In genomic region chr14:73236752-73237218, GRCh38 we compare ENCODE assay signal across 11 cellular contexts. TPM values are rescaled to one million over a fixed set of nuclear protein-coding genes. Genes with fewer than 3 reads are reported as not detected.
DNase-seq lines count a peak whose midpoint lies in the region; ATAC-seq and TF ChIP-seq lines count a peak whose summit lies in the region.
"Had no signal": no experiment of that assay in that cellular context is flagged by ENCODE, and none has a peak within 500 bp of the region (broad histone marks: within the 10 kb centered on the region; RNA-seq: fewer than 3 reads in every experiment).

No MANE protein-coding gene starts in this region.

- no peaks in the 10 kb centered on the region for H3K9me3 ChIP-seq in iPS-18a (ENCODE audit: control insufficient read depth, low read depth, low read length)
- H3K9me3 ChIP-seq in stomach, result no peaks in the 10 kb centered on the region

- POLR2A ChIA-PET in activated CD4-positive, alpha-beta T cell treated with anti-CD3 and anti-CD28 coated beads, Interleukin-2, amount 10 ng/mL, durations not matched to agents 7 days and 5 days (lab: Charles Lee), result no interaction called here
- POLR2A ChIA-PET in activated CD8-positive, alpha-beta T cell treated with anti-CD3 and anti-CD28 coated beads, Interleukin-2, amount 10 ng/mL, durations not matched to agents 7 days and 5 days (lab: Charles Lee), result no interaction called here

- no peak for TF ChIP-seq CTCF in stomach (IDR thresholded peaks at IDR 0.05)

- no peaks in the 10 kb centered on the region for H3K9me3 Mint-ChIP-seq in activated CD4-positive, alpha-beta T cell treated with anti-CD3 and anti-CD28 coated beads, Interleukin-2, amount 10 ng/mL, durations not matched to agents 7 days and 5 days
- H3K9me3 Mint-ChIP-seq in activated CD8-positive, alpha-beta T cell treated with anti-CD3 and anti-CD28 coated beads, Interleukin-2, amount 10 ng/mL, durations not matched to agents 7 days and 5 days (ENCODE audit: insufficient read depth), result no peaks in the 10 kb centered on the region

- H3K36me3 ChIP-seq in iPS-18a (ENCODE audit: control insufficient read depth, low read depth, low read length) (peaks cover 2% of the 10 kb centered on the region), stomach (no peaks in the 10 kb centered on the region)

- H3K4me1 ChIP-seq in iPS-18a (ENCODE audit: control insufficient read depth, low read depth, low read length) (peaks cover 57% of the 10 kb centered on the region), stomach (peaks cover 29 to 67% (median 53%) of the 10 kb centered on the region in 4 donors)

- peak; percentile 7 for ATAC-seq in activated CD8-positive, alpha-beta T cell treated with anti-CD3 and anti-CD28 coated beads, Interleukin-2, amount 10 ng/mL, durations not matched to agents 7 days and 5 days
- ATAC-seq in HG03025 (IDR thresholded peaks at IDR 0.05; ENCODE audit: low FRiP score, unreplicated experiment), result no peak
- no peak for ATAC-seq in HG03439 (IDR thresholded peaks at IDR 0.05; ENCODE audit: unreplicated experiment)

- H3K36me3 Mint-ChIP-seq in activated CD4-positive, alpha-beta T cell treated with anti-CD3 and anti-CD28 coated beads, Interleukin-2, amount 10 ng/mL, durations not matched to agents 7 days and 5 days (ENCODE audit: low read depth), result peaks cover 2% of the 10 kb centered on the region
- no peaks in the 10 kb centered on the region for H3K36me3 Mint-ChIP-seq in activated CD8-positive, alpha-beta T cell treated with anti-CD3 and anti-CD28 coated beads, Interleukin-2, amount 10 ng/mL, durations not matched to agents 7 days and 5 days (ENCODE audit: low read depth)

- no peak overlapping the region for H3K27ac ChIP-seq in iPS-18a (ENCODE audit: low read length)
- H3K27ac ChIP-seq in stomach, result no peak overlapping the region

- no peak overlapping the region for H3K9ac ChIP-seq in iPS-18a (ENCODE audit: low read length)

- TF ChIP-seq EP300 in stomach (IDR thresholded peaks at IDR 0.05), result no peak

- H3K27me3 ChIP-seq in iPS-18a (ENCODE audit: control insufficient read depth, insufficient read depth, low read length) (peaks cover 49% of the 10 kb centered on the region), stomach (peaks cover 0 to 82% (median 34%) of the 10 kb centered on the region in 3 donors)

- CTCF ChIA-PET in activated CD4-positive, alpha-beta T cell treated with anti-CD3 and anti-CD28 coated beads, Interleukin-2, amount 10 ng/mL, durations not matched to agents 7 days and 5 days (lab: Charles Lee), result interaction anchor here (0.6 kb wide), 2 partner anchors 91 to 551 kb away, joined by 3 read pairs; no protein-coding TSS in a partner anchor
- CTCF ChIA-PET in activated CD8-positive, alpha-beta T cell treated with anti-CD3 and anti-CD28 coated beads, Interleukin-2, amount 10 ng/mL, durations not matched to agents 7 days and 5 days (lab: Charles Lee), result no interaction called here

- intact Hi-C loops in stomach (cut with DNase I; ENCODE audit: low total_unique reads), result no loop called here

- no peak for TF ChIP-seq POLR2A in stomach (IDR thresholded peaks at IDR 0.05)

- peaks cover 12% of the 10 kb centered on the region for H3K4me1 Mint-ChIP-seq in activated CD4-positive, alpha-beta T cell treated with anti-CD3 and anti-CD28 coated beads, Interleukin-2, amount 10 ng/mL, durations not matched to agents 7 days and 5 days
- H3K4me1 Mint-ChIP-seq in activated CD8-positive, alpha-beta T cell treated with anti-CD3 and anti-CD28 coated beads, Interleukin-2, amount 10 ng/mL, durations not matched to agents 7 days and 5 days (ENCODE audit: low read depth), result peaks cover 9% of the 10 kb centered on the region

- no peak overlapping the region for H3K27ac Mint-ChIP-seq in activated CD4-positive, alpha-beta T cell treated with anti-CD3 and anti-CD28 coated beads, Interleukin-2, amount 10 ng/mL, durations not matched to agents 7 days and 5 days
- no peak overlapping the region for H3K27ac Mint-ChIP-seq in activated CD8-positive, alpha-beta T cell treated with anti-CD3 and anti-CD28 coated beads, Interleukin-2, amount 10 ng/mL, durations not matched to agents 7 days and 5 days

- H3K27me3 Mint-ChIP-seq in activated CD4-positive, alpha-beta T cell treated with anti-CD3 and anti-CD28 coated beads, Interleukin-2, amount 10 ng/mL, durations not matched to agents 7 days and 5 days, result peaks cover 79% of the 10 kb centered on the region
- H3K27me3 Mint-ChIP-seq in activated CD8-positive, alpha-beta T cell treated with anti-CD3 and anti-CD28 coated beads, Interleukin-2, amount 10 ng/mL, durations not matched to agents 7 days and 5 days (ENCODE audit: low read depth), result peaks cover 69% of the 10 kb centered on the region

- peak overlapping the region; percentile 52 for H3K4me3 Mint-ChIP-seq in activated CD4-positive, alpha-beta T cell treated with anti-CD3 and anti-CD28 coated beads, Interleukin-2, amount 10 ng/mL, durations not matched to agents 7 days and 5 days
- peak overlapping the region; percentile 40 for H3K4me3 Mint-ChIP-seq in activated CD8-positive, alpha-beta T cell treated with anti-CD3 and anti-CD28 coated beads, Interleukin-2, amount 10 ng/mL, durations not matched to agents 7 days and 5 days

- WGBS in stomach, 5 donors, result 65 to 84% (median 73%) methylated on average over 6 to 7 of the region's 7 CpGs

- H3K4me3 ChIP-seq in iPS-18a (ENCODE audit: low read length) (peak overlapping the region; percentile 68), stomach (peak overlapping the region in 3 of 4 donors; percentile 56 to 72 (median 65))

- no peak for DNase-seq in activated CD4-positive, alpha-beta T cell treated with anti-CD3 and anti-CD28 coated beads, Interleukin-2, amount 10 ng/mL, durations not matched to agents 7 days and 5 days
- no peak for DNase-seq in activated CD4-positive, alpha-beta T cell treated with anti-CD3 and anti-CD28 coated beads, Interleukin-2, amount 50 U/mL, for 48 hours
- DNase-seq in activated CD8-positive, alpha-beta T cell treated with anti-CD3 and anti-CD28 coated beads, Interleukin-2, amount 10 ng/mL, durations not matched to agents 7 days and 5 days, result no peak
- no peak for DNase-seq in stomach
- no peak for DNase-seq in activated CD4-positive, CD25-positive, alpha-beta regulatory T cell treated with anti-CD3 and anti-CD28 coated beads, Interleukin-2, amount 50 U/mL, for 72 hours
- DNase-seq: cortex of kidney; NCI-H446 treated with DMSO at 0.1 percent for 48 hours; stimulated activated CD4-positive, alpha-beta T cell treated with anti-CD3 and anti-CD28 coated beads, Interleukin-2, amount 100 ng/mL, for 48 hours had no signal

RNA-seq across cellular contexts. Expression of gene PAPLN, which starts 0.5 kb away (rescaled TPM):
- total RNA-seq in activated CD4-positive, alpha-beta T cell treated with anti-CD3 and anti-CD28 coated beads, Interleukin-2, amount 10 ng/mL, durations not matched to agents 7 days and 5 days, result under 1 TPM; 0.30 to 0.46 TPM
- total RNA-seq in activated CD8-positive, alpha-beta T cell treated with anti-CD3 and anti-CD28 coated beads, Interleukin-2, amount 10 ng/mL, durations not matched to agents 7 days and 5 days, result under 1 TPM; 0.29 to 0.45 TPM
- 10 to 100 TPM in 3 of 5 donors, 1 to 10 TPM in 2; 7.7 to 53.1 (median 18.0) TPM for total RNA-seq in stomach
- polyA plus RNA-seq in stomach, result 1 to 10 TPM; 1.1 to 5.4 (median 2.6) TPM

Comparison
In these comparisons a context has a peak if more than half of its experiments do, and no peak if none do; other contexts are left out.
1. RNA of gene PAPLN, which starts 0.5 kb away (total RNA-seq): 7.7 to 53.1 TPM in stomach; 0.30 to 0.46 TPM in activated CD4-positive, alpha-beta T cell treated with anti-CD3 and anti-CD28 coated beads, Interleukin-2, amount 10 ng/mL, durations not matched to agents 7 days and 5 days and 0.29 to 0.45 TPM in activated CD8-positive, alpha-beta T cell treated with anti-CD3 and anti-CD28 coated beads, Interleukin-2, amount 10 ng/mL, durations not matched to agents 7 days and 5 days; every median in the first group is over 4 times any median in the second.